In genomic region chr5:59061377-59061776, GRCh38 we compare ENCODE assay signal across 2 cellular contexts.
A peak's percentile ranks its signal among the peaks of the same experiment; 100 is the strongest.
TF ChIP-seq lines count a peak whose summit lies in the region.

No MANE protein-coding gene starts in this region.

TF ChIP-seq in A549, 52 proteins besides CTCF, POLR2A, EP300 and RAD21 (continued from another document and continues in another):
- no peak; the same call in 1 of the 2 replicates for TF ChIP-seq FOXS1 (CRISPR knock-in tag; IDR thresholded peaks at IDR 0.05)
- no peak for TF ChIP-seq NR3C1 (IDR thresholded peaks at IDR 0.05)
- TF ChIP-seq MAFK (IDR thresholded peaks at IDR 0.05; ENCODE audit: partially characterized antibody), result peak; percentile 93
- TF ChIP-seq TP53 (CRISPR knock-in tag; IDR thresholded peaks at IDR 0.05), result no peak
- peak; percentile 20; the same call in 1 of the 2 replicates for TF ChIP-seq EHF (CRISPR knock-in tag; IDR thresholded peaks at IDR 0.05)
- TF ChIP-seq NFE2L2 (conservative IDR thresholded peaks at IDR 0.05; ENCODE audit: low read length), result peak; percentile 91
- TF ChIP-seq JUN (IDR thresholded peaks at IDR 0.05), result peak; percentile 88 to 97
- TF ChIP-seq HMGXB4 (CRISPR knock-in tag; IDR thresholded peaks at IDR 0.05; ENCODE audit: borderline replicate concordance), result no peak
- no peak for TF ChIP-seq TFCP2L1 (CRISPR knock-in tag; IDR thresholded peaks at IDR 0.05)
- TF ChIP-seq BHLHE40 (IDR thresholded peaks at IDR 0.05; ENCODE audit: low read depth, low read length), result no peak
- TF ChIP-seq, protein P1, sequence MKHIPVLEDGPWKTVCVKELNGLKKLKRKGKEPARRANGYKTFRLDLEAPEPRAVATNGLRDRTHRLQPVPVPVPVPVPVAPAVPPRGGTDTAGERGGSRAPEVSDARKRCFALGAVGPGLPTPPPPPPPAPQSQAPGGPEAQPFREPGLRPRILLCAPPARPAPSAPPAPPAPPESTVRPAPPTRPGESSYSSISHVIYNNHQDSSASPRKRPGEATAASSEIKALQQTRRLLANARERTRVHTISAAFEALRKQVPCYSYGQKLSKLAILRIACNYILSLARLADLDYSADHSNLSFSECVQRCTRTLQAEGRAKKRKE (CRISPR knock-in tag; IDR thresholded peaks at IDR 0.05; ENCODE audit: low read depth), result peak; percentile 58; the same call in 1 of the 2 replicates
- TF ChIP-seq EHMT2 (IDR thresholded peaks at IDR 0.05; ENCODE audit: low read depth), result no peak
- TF ChIP-seq HES2 (IDR thresholded peaks at IDR 0.05), result 0 out of 2 replicates have a peak, but pooled peaks have one; percentile 34
- no peak for TF ChIP-seq MAZ (IDR thresholded peaks at IDR 0.05; ENCODE audit: borderline replicate concordance, low read depth, low read length)
- no peak for TF ChIP-seq CHD4 (IDR thresholded peaks at IDR 0.05; ENCODE audit: borderline replicate concordance)
- TF ChIP-seq PHF8 (IDR thresholded peaks at IDR 0.05; ENCODE audit: borderline replicate concordance, low read depth), result no peak
- no peak for TF ChIP-seq CBX8 (IDR thresholded peaks at IDR 0.05)
- TF ChIP-seq RFX5 (IDR thresholded peaks at IDR 0.05), result no peak
- TF ChIP-seq SREBF2 (IDR thresholded peaks at IDR 0.05), result no peak
- no peak for TF ChIP-seq HDAC2 (IDR thresholded peaks at IDR 0.05)
- TF ChIP-seq POLR2AphosphoS2 (conservative IDR thresholded peaks at IDR 0.05; ENCODE audit: low read length), result no peak
- TF ChIP-seq RARB (CRISPR knock-in tag; IDR thresholded peaks at IDR 0.05), result no peak
- peak; percentile 85 for TF ChIP-seq FOSL2 (IDR thresholded peaks at IDR 0.05)
- TF ChIP-seq FOSL2 (CRISPR knock-in tag; IDR thresholded peaks at IDR 0.05), result peak; percentile 97
- TF ChIP-seq ZNF302 (CRISPR knock-in tag; IDR thresholded peaks at IDR 0.05), result 0 out of 2 replicates have a peak, but pooled peaks have one; percentile 36
- TF ChIP-seq ZSCAN20 (CRISPR knock-in tag; IDR thresholded peaks at IDR 0.05), result no peak
- TF ChIP-seq CEBPB (IDR thresholded peaks at IDR 0.05), result peak; percentile 67 to 94
- TF ChIP-seq ZC3H11A (IDR thresholded peaks at IDR 0.05), result no peak
- TF ChIP-seq CBX2 (IDR thresholded peaks at IDR 0.05; ENCODE audit: borderline replicate concordance, low read depth), result no peak
- no peak for TF ChIP-seq MYC (IDR thresholded peaks at IDR 0.05; ENCODE audit: borderline replicate concordance, low read length)
- TF ChIP-seq PBX3 (IDR thresholded peaks at IDR 0.05), result peak; percentile 92
- TF ChIP-seq ESRRA (IDR thresholded peaks at IDR 0.05; ENCODE audit: borderline replicate concordance, low read length), result no peak
- TF ChIP-seq, protein P2, sequence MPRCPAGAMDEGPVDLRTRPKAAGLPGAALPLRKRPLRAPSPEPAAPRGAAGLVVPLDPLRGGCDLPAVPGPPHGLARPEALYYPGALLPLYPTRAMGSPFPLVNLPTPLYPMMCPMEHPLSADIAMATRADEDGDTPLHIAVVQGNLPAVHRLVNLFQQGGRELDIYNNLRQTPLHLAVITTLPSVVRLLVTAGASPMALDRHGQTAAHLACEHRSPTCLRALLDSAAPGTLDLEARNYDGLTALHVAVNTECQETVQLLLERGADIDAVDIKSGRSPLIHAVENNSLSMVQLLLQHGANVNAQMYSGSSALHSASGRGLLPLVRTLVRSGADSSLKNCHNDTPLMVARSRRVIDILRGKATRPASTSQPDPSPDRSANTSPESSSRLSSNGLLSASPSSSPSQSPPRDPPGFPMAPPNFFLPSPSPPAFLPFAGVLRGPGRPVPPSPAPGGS (IDR thresholded peaks at IDR 0.05), result no peak; the same call in 1 of the 3 replicates
- peak; percentile 48; the same call in 1 of the 2 replicates for TF ChIP-seq HEYL (CRISPR knock-in tag; IDR thresholded peaks at IDR 0.05)

TF ChIP-seq in HEK293, 187 proteins besides CTCF, POLR2A, EP300 and RAD21 (continued from another document and continues in another):
- 0 out of 2 replicates have a peak, but pooled peaks have one; percentile 46 for TF ChIP-seq ZNF184 (tag by site-specific recombination; IDR thresholded peaks at IDR 0.05)
- TF ChIP-seq SP2 (tag by site-specific recombination; IDR thresholded peaks at IDR 0.05), result no peak
- TF ChIP-seq BCL6B (tag by site-specific recombination; IDR thresholded peaks at IDR 0.05), result no peak
- TF ChIP-seq, protein P3, sequence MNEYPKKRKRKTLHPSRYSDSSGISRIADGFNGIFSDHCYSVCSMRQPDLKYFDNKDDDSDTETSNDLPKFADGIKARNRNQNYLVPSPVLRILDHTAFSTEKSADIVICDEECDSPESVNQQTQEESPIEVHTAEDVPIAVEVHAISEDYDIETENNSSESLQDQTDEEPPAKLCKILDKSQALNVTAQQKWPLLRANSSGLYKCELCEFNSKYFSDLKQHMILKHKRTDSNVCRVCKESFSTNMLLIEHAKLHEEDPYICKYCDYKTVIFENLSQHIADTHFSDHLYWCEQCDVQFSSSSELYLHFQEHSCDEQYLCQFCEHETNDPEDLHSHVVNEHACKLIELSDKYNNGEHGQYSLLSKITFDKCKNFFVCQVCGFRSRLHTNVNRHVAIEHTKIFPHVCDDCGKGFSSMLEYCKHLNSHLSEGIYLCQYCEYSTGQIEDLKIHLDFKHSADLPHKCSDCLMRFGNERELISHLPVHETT (tag by site-specific recombination; IDR thresholded peaks at IDR 0.05), result 0 out of 2 replicates have a peak, but pooled peaks have one; percentile 34
- TF ChIP-seq, protein P4, sequence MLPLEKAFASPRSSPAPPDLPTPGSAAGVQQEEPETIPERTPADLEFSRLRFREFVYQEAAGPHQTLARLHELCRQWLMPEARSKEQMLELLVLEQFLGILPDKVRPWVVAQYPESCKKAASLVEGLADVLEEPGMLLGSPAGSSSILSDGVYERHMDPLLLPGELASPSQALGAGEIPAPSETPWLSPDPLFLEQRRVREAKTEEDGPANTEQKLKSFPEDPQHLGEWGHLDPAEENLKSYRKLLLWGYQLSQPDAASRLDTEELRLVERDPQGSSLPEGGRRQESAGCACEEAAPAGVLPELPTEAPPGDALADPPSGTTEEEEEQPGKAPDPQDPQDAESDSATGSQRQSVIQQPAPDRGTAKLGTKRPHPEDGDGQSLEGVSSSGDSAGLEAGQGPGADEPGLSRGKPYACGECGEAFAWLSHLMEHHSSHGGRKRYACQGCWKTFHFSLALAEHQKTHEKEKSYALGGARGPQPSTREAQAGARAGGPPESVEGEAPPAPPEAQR (tag by site-specific recombination; IDR thresholded peaks at IDR 0.05), result no peak
- no peak for TF ChIP-seq ZBTB48 (tag by site-specific recombination; IDR thresholded peaks at IDR 0.05)
- no peak for TF ChIP-seq HIC1 (tag by site-specific recombination; IDR thresholded peaks at IDR 0.05)
- TF ChIP-seq, protein P5, sequence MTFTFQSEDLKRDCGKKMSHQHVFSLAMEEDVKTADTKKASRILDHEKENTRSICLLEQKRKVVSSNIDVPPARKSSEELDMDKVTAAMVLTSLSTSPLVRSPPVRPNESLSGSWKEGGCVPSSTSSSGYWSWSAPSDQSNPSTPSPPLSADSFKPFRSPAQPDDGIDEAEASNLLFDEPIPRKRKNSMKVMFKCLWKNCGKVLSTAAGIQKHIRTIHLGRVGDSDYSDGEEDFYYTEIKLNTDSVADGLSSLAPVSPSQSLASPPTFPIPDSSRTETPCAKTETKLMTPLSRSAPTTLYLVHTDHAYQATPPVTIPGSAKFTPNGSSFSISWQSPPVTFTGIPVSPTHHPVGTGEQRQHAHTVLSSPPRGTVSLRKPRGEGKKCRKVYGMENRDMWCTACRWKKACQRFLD (tag by site-specific recombination; IDR thresholded peaks at IDR 0.05), result no peak
- TF ChIP-seq, protein P6, sequence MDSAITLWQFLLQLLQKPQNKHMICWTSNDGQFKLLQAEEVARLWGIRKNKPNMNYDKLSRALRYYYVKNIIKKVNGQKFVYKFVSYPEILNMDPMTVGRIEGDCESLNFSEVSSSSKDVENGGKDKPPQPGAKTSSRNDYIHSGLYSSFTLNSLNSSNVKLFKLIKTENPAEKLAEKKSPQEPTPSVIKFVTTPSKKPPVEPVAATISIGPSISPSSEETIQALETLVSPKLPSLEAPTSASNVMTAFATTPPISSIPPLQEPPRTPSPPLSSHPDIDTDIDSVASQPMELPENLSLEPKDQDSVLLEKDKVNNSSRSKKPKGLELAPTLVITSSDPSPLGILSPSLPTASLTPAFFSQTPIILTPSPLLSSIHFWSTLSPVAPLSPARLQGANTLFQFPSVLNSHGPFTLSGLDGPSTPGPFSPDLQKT (IDR thresholded peaks at IDR 0.05; ENCODE audit: borderline replicate concordance, low read depth, low read length), result no peak
- TF ChIP-seq, protein P7, sequence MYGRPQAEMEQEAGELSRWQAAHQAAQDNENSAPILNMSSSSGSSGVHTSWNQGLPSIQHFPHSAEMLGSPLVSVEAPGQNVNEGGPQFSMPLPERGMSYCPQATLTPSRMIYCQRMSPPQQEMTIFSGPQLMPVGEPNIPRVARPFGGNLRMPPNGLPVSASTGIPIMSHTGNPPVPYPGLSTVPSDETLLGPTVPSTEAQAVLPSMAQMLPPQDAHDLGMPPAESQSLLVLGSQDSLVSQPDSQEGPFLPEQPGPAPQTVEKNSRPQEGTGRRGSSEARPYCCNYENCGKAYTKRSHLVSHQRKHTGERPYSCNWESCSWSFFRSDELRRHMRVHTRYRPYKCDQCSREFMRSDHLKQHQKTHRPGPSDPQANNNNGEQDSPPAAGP (tag by site-specific recombination; IDR thresholded peaks at IDR 0.05), result peak; percentile 51; the same call in 1 of the 2 replicates
- no peak for TF ChIP-seq ZNF830 (tag by site-specific recombination; IDR thresholded peaks at IDR 0.05; ENCODE audit: low read depth)
- no peak for TF ChIP-seq ZNF555 (tag by site-specific recombination; conservative IDR thresholded peaks at IDR 0.05)
- TF ChIP-seq FEZF1 (tag by site-specific recombination; IDR thresholded peaks at IDR 0.05), result no peak
- TF ChIP-seq PRDM6 (tag by site-specific recombination; IDR thresholded peaks at IDR 0.05), result 0 out of 2 replicates have a peak, but pooled peaks have one; percentile 22
- TF ChIP-seq SALL2 (tag by site-specific recombination; IDR thresholded peaks at IDR 0.05; ENCODE audit: borderline replicate concordance), result no peak
- TF ChIP-seq GFI1B (tag by site-specific recombination; IDR thresholded peaks at IDR 0.05), result no peak
- no peak for TF ChIP-seq PRDM4 (tag by site-specific recombination; IDR thresholded peaks at IDR 0.05)
- TF ChIP-seq ZNF513 (tag by site-specific recombination; IDR thresholded peaks at IDR 0.05), result no peak
- TF ChIP-seq ZNF341 (tag by site-specific recombination; IDR thresholded peaks at IDR 0.05; ENCODE audit: low read depth), result no peak
- TF ChIP-seq ZXDB (tag by site-specific recombination; IDR thresholded peaks at IDR 0.05), result no peak
- TF ChIP-seq EGR2 (tag by site-specific recombination; IDR thresholded peaks at IDR 0.05; ENCODE audit: low read depth), result no peak
- no peak for TF ChIP-seq ZNF23 (tag by site-specific recombination; IDR thresholded peaks at IDR 0.05; ENCODE audit: borderline replicate concordance)
- TF ChIP-seq HOXA7 (CRISPR knock-in tag; IDR thresholded peaks at IDR 0.05; ENCODE audit: borderline replicate concordance), result no peak
